9 cellular contexts compared by ENCODE assay signal in genomic region chr11:61541568-61541967, GRCh38. TPM values are rescaled to one million over a fixed set of nuclear protein-coding genes. Genes with fewer than 3 reads are reported as not detected.
DNase-seq lines count a peak whose midpoint lies in the region; ATAC-seq and TF ChIP-seq lines count a peak whose summit lies in the region.
"Had no signal": no experiment of that assay in that cellular context is flagged by ENCODE, and none has a peak within 500 bp of the region (broad histone marks: within the 10 kb centered on the region; RNA-seq: fewer than 3 reads in every experiment).

No MANE protein-coding gene starts in this region.

- peaks cover 26% of the 10 kb centered on the region for H3K4me1 ChIP-seq in neural progenitor cell

- H3F3A ChIP-seq in neural progenitor cell (ENCODE audit: low read depth) = no peaks in the 10 kb centered on the region

- peaks cover 43% of the 10 kb centered on the region for H3K4me1 Mint-ChIP-seq in neural progenitor cell
- H3K4me1 Mint-ChIP-seq in activated naive CD4-positive, alpha-beta T cell treated with anti-CD3 and anti-CD28 coated beads, Interleukin-2, amount 10 ng/mL, durations not matched to agents 7 days and 5 days = no peaks in the 10 kb centered on the region

- H3K27ac ChIP-seq in neural progenitor cell = no peak overlapping the region
- H3K27ac ChIP-seq: cardiac muscle cell had no signal

- ATAC-seq in GM19455 (IDR thresholded peaks at IDR 0.05; ENCODE audit: unreplicated experiment) = no peak

- no peak for TF ChIP-seq CTCF in GM10248 (IDR thresholded peaks at IDR 0.05; ENCODE audit: control extremely low read depth, extremely low read depth, low read depth, missing control alignments)
- TF ChIP-seq CTCF in neural progenitor cell (IDR thresholded peaks at IDR 0.05) = no peak

- POLR2A ChIA-PET in GM10248 (lab: Yijun Ruan, JAX) = interaction anchor here (0.6 kb wide), 1 partner anchor 18 kb away, joined by 3 read pairs; no protein-coding TSS in a partner anchor

- no peaks in the 10 kb centered on the region for H3K79me2 ChIP-seq in neural progenitor cell (ENCODE audit: low read depth)

- no peaks in the 10 kb centered on the region for H3K36me3 ChIP-seq in neural progenitor cell
- H3K36me3 ChIP-seq: cardiac muscle cell had no signal

- H3K4me3 Mint-ChIP-seq in neural progenitor cell = no peak overlapping the region
- no peak overlapping the region for H3K4me3 Mint-ChIP-seq in activated naive CD4-positive, alpha-beta T cell treated with anti-CD3 and anti-CD28 coated beads, Interleukin-2, amount 10 ng/mL, durations not matched to agents 7 days and 5 days

- CTCF ChIA-PET in GM10248 (lab: Yijun Ruan, JAX) = interaction anchor here (1.4 to 3.1 kb wide), 2 partner anchors 10 to 25 kb away, joined by 5 to 8 read pairs; no protein-coding TSS in a partner anchor
- CTCF ChIA-PET in activated naive CD4-positive, alpha-beta T cell treated with anti-CD3 and anti-CD28 coated beads, Interleukin-2, amount 10 ng/mL, durations not matched to agents 7 days and 5 days (lab: Charles Lee) = interaction anchor here (2.4 kb wide), 1 partner anchor 9 kb away, joined by 9 read pairs; no protein-coding TSS in a partner anchor

- H3K27me3 Mint-ChIP-seq in neural progenitor cell (ENCODE audit: insufficient read depth, low read depth) = peaks cover 13% of the 10 kb centered on the region
- peaks cover 33% of the 10 kb centered on the region for H3K27me3 Mint-ChIP-seq in activated naive CD4-positive, alpha-beta T cell treated with anti-CD3 and anti-CD28 coated beads, Interleukin-2, amount 10 ng/mL, durations not matched to agents 7 days and 5 days

- H3K4me2 ChIP-seq in neural progenitor cell = peak overlapping the region; percentile 27

- intact Hi-C loops in head of caudate nucleus (cut with DNase I) = no loop called here

- no peak overlapping the region for H3K4me3 ChIP-seq in neural progenitor cell
- H3K4me3 ChIP-seq: cardiac muscle cell had no signal

- DNase-seq in GM10248 (ENCODE audit: extremely low spot score) (peak; percentile 55), NCI-H1105 (lab: John Stamatoyannopoulos, UW) (peak; percentile 20), SW480 (ENCODE audit: low spot score) (peak; percentile 43), neural progenitor cell (ENCODE audit: low spot score) (peak; percentile 55), head of caudate nucleus (no peak), pons (ENCODE audit: low spot score) (no peak)
- no peak for DNase-seq in activated naive CD4-positive, alpha-beta T cell treated with anti-CD3 and anti-CD28 coated beads, Interleukin-2, amount 10 ng/mL, durations not matched to agents 7 days and 5 days

- peaks cover 2% of the 10 kb centered on the region for H3K36me3 Mint-ChIP-seq in neural progenitor cell
- H3K36me3 Mint-ChIP-seq in activated naive CD4-positive, alpha-beta T cell treated with anti-CD3 and anti-CD28 coated beads, Interleukin-2, amount 10 ng/mL, durations not matched to agents 7 days and 5 days = no peaks in the 10 kb centered on the region

- H3K27ac Mint-ChIP-seq in neural progenitor cell = peak overlapping the region; percentile 50
- no peak overlapping the region for H3K27ac Mint-ChIP-seq in activated naive CD4-positive, alpha-beta T cell treated with anti-CD3 and anti-CD28 coated beads, Interleukin-2, amount 10 ng/mL, durations not matched to agents 7 days and 5 days

- H3K9ac ChIP-seq in neural progenitor cell = no peak overlapping the region

- no peaks in the 10 kb centered on the region for H3K9me3 Mint-ChIP-seq in neural progenitor cell
- no peaks in the 10 kb centered on the region for H3K9me3 Mint-ChIP-seq in activated naive CD4-positive, alpha-beta T cell treated with anti-CD3 and anti-CD28 coated beads, Interleukin-2, amount 10 ng/mL, durations not matched to agents 7 days and 5 days

- H4K20me1 ChIP-seq in neural progenitor cell (ENCODE audit: low read depth) = no peaks in the 10 kb centered on the region

- H2AFZ ChIP-seq in neural progenitor cell (replicated peaks) = no peak overlapping the region

- H3K9me3 ChIP-seq in neural progenitor cell (ENCODE audit: low read depth) = no peaks in the 10 kb centered on the region

- no peaks in the 10 kb centered on the region for H3K27me3 ChIP-seq in neural progenitor cell
- H3K27me3 ChIP-seq: cardiac muscle cell had no signal

RNA-seq across cellular contexts. Expression of gene LRRC10B, which starts 33.0 kb away (rescaled TPM):
- 0.74 TPM in 1 of 2 replicates, not detected in the other for total RNA-seq in neural progenitor cell (ENCODE audit: low replicate concordance)

RNA-seq across cellular contexts. Expression of gene SYT7, which starts 39.3 kb away (rescaled TPM):
- total RNA-seq in neural progenitor cell (ENCODE audit: low replicate concordance) = 0.73 and 4.4 TPM in 2 replicates

Comparison
In these comparisons a context has a peak if more than half of its experiments do, and no peak if none do; other contexts are left out.
1. DNase-seq: peak in GM10248 (single experiment), NCI-H1105 (single experiment), SW480 (single experiment) and neural progenitor cell (single experiment); none in head of caudate nucleus (0 of 42), activated naive CD4-positive, alpha-beta T cell treated with anti-CD3 and anti-CD28 coated beads, Interleukin-2, amount 10 ng/mL, durations not matched to agents 7 days and 5 days (single experiment) and pons (single experiment).